Comparison of ENCODE assay signal across 8 cellular contexts in genomic region chr21:25607151-25607811, GRCh38. TPM values are rescaled to one million over a fixed set of nuclear protein-coding genes. Genes with fewer than 3 reads are reported as not detected.
DNase-seq lines count a peak whose midpoint lies in the region; ATAC-seq and TF ChIP-seq lines count a peak whose summit lies in the region.

Gene MRPL39, minus strand, starts transcription at chr21:25607481. Its CDS starts 6 bp downstream, at chr21:25607475.

- peak; percentile 93 for ATAC-seq in HG02884 (IDR thresholded peaks at IDR 0.05; ENCODE audit: unreplicated experiment)

- H3K9me3 Mint-ChIP-seq in T-helper 1 cell treated with Interleukin-12 subunit alpha and Interleukin-12 subunit beta and Interleukin-4 antibody, amounts not matched to agents 30 μg/mL and 1 μg/mL, for 36 hours, result no peaks in the 10 kb centered on the region

- H3K4me3 ChIP-seq in right atrium auricular region (peak within 1 kb of the TSS; percentile 86 to 87), uterus (peak within 1 kb of the TSS; percentile 58 to 95)

- TF ChIP-seq POLR2A in uterus (IDR thresholded peaks at IDR 0.05), result peak in 1 of 2 donors; percentile 23

- in situ Hi-C loops in GM13977 (cut with MboI; ENCODE audit: low pct_unique_long_range_greater_than_20kb, low sequenced_read_pairs, unreplicated experiment), result loop anchor here (10.0 to 25.0 kb wide), 2 partner anchors 118 to 1105 kb away; no protein-coding TSS in a partner anchor

- H3K27me3 Mint-ChIP-seq in T-helper 1 cell treated with Interleukin-12 subunit alpha and Interleukin-12 subunit beta and Interleukin-4 antibody, amounts not matched to agents 30 μg/mL and 1 μg/mL, for 36 hours (ENCODE audit: low read depth), result peaks cover 3% of the 10 kb centered on the region

- peak within 1 kb of the TSS; percentile 84 to 85 for H3K27ac ChIP-seq in right atrium auricular region
- H3K27ac ChIP-seq in uterus, result peak within 1 kb of the TSS; percentile 80 to 82

- H3K36me3 Mint-ChIP-seq in T-helper 1 cell treated with Interleukin-12 subunit alpha and Interleukin-12 subunit beta and Interleukin-4 antibody, amounts not matched to agents 30 μg/mL and 1 μg/mL, for 36 hours (ENCODE audit: low read depth), result peaks cover 18% of the 10 kb centered on the region

- TF ChIP-seq CTCF in GM13977 (IDR thresholded peaks at IDR 0.05; ENCODE audit: extremely low read depth, insufficient read depth, missing control alignments) (peak; percentile 88), right atrium auricular region (IDR thresholded peaks at IDR 0.05) (peak; percentile 43 to 67), uterus (IDR thresholded peaks at IDR 0.05) (peak; percentile 52 to 57 (median 55))

- peak within 1 kb of the TSS; percentile 98 for H3K27ac Mint-ChIP-seq in T-helper 1 cell treated with Interleukin-12 subunit alpha and Interleukin-12 subunit beta and Interleukin-4 antibody, amounts not matched to agents 30 μg/mL and 1 μg/mL, for 36 hours

- H3K36me3 ChIP-seq in right atrium auricular region, result peaks cover 11% of the 10 kb centered on the region
- no peaks in the 10 kb centered on the region for H3K36me3 ChIP-seq in uterus

- no peaks in the 10 kb centered on the region for H3K27me3 ChIP-seq in right atrium auricular region
- no peaks in the 10 kb centered on the region for H3K27me3 ChIP-seq in uterus

- DNase-seq in GM13977 (ENCODE audit: low spot score) (peak; percentile 92), NCI-H146 treated with DMSO at 0.1 percent for 48 hours (lab: John Stamatoyannopoulos, UW; ENCODE audit: unreplicated experiment) (peak; percentile 53), amygdala (lab: John Stamatoyannopoulos, UW) (peak; percentile 9 to 88 (median 76)), right atrium auricular region (ENCODE audit: low spot score) (peak; percentile 86), pulmonary artery endothelial cell (ENCODE audit: low read depth, low spot score) (peak; percentile 39), uterus (peak; percentile 79 to 83)

- H3K4me3 Mint-ChIP-seq in T-helper 1 cell treated with Interleukin-12 subunit alpha and Interleukin-12 subunit beta and Interleukin-4 antibody, amounts not matched to agents 30 μg/mL and 1 μg/mL, for 36 hours, result peak within 1 kb of the TSS; percentile 100

- peaks cover 25% of the 10 kb centered on the region for H3K4me1 Mint-ChIP-seq in T-helper 1 cell treated with Interleukin-12 subunit alpha and Interleukin-12 subunit beta and Interleukin-4 antibody, amounts not matched to agents 30 μg/mL and 1 μg/mL, for 36 hours (ENCODE audit: low read depth)

- H3K4me1 ChIP-seq in right atrium auricular region, result peaks cover 3 to 25% of the 10 kb centered on the region in 2 donors
- H3K4me1 ChIP-seq in uterus, result peaks cover 9 to 10% of the 10 kb centered on the region in 2 donors

- intact Hi-C loops in uterus (cut with DNase I; ENCODE audit: low total_unique reads), result loop anchor here (5.0 kb wide), 1 partner anchor 100 kb away; no protein-coding TSS in a partner anchor

- H3K9me3 ChIP-seq in right atrium auricular region (no peaks in the 10 kb centered on the region), uterus (no peaks in the 10 kb centered on the region)

RNA-seq across cellular contexts. Expression of gene MRPL39, which starts in this region (rescaled TPM):
- total RNA-seq in right atrium auricular region, result 10 to 100 TPM; 25.9 to 35.7 TPM
- 47.1 and 65.4 TPM in 2 replicates for total RNA-seq in pulmonary artery endothelial cell
- 10 to 100 TPM; 10.3 to 55.1 (median 21.6) TPM for total RNA-seq in uterus

Comparison
In these comparisons a context has a peak if more than half of its experiments do, and no peak if none do; other contexts are left out.
1. Peak in every context shown above with its lines: DNase-seq, ATAC-seq, H3K4me3 ChIP-seq and H3K27ac ChIP-seq.
2. DNase-seq: peak in every context shown above with its lines; median percentile 92 in GM13977; 86 in right atrium auricular region; 81 in uterus; 76 in amygdala; 53 in NCI-H146 treated with DMSO at 0.1 percent for 48 hours; 39 in pulmonary artery endothelial cell.